Comparison of ENCODE assay signal across 18 cellular contexts in the genomic region with DNA sequence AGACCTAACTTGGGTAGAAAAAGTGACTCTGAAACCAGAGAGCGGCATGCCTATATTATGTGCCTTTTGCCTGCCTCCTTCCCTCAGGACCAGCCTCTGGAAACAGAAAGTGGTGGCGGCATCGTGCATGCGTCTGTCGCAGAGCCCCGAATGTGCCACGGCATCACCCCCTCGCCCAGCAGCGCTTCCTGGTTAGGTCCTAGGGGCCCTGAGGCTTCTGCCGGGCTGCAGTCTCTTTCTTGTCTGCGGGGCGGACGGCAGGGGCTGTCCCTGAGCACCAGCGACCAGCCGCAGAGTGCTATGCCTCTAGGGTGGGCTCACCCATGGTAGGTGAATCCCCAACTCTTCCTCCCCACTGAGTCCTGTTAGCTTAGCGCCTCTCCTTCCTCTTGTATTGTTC.
DNase-seq lines count a peak whose midpoint lies in the region; ATAC-seq lines count a peak whose summit lies in the region.
"Had no signal": no experiment of that assay in that cellular context is flagged by ENCODE, and none has a peak within 500 bp of the region (broad histone marks: within the 10 kb centered on the region; RNA-seq: fewer than 3 reads in every experiment).

No MANE protein-coding gene starts in this region.

- ATAC-seq in right cardiac atrium (peak in 1 of 2 donors; percentile 28), left ventricle myocardium superior (no peak), HG03342 (IDR thresholded peaks at IDR 0.05; ENCODE audit: unreplicated experiment) (no peak)
- peak; percentile 33 for ATAC-seq in activated naive CD8-positive, alpha-beta T cell treated with anti-CD3 and anti-CD28 coated beads, Interleukin-2, amount 50 U/mL, for 24 hours
- ATAC-seq: A549 had no signal

- intact Hi-C loops in right cardiac atrium (cut with DNase I) (no loop called here), left ventricle myocardium superior (cut with micrococcal nuclease) (no loop called here)

- no peaks in the 10 kb centered on the region for H3K27me3 ChIP-seq in right cardiac atrium (ENCODE audit: control insufficient read depth, insufficient read depth)
- H3K27me3 ChIP-seq: SJCRH30 had no signal

- no peaks in the 10 kb centered on the region for H3K27me3 Mint-ChIP-seq in activated naive CD8-positive, alpha-beta T cell treated with anti-CD3 and anti-CD28 coated beads, Interleukin-2, amount 50 U/mL, for 24 hours

- H3K4me3 ChIP-seq in right cardiac atrium (ENCODE audit: low read length): no peak overlapping the region
- H3K4me3 ChIP-seq: A549, PC-9, SJCRH30 had no signal

- H3K9me3 ChIP-seq in right cardiac atrium (ENCODE audit: control insufficient read depth, low read length): no peaks in the 10 kb centered on the region
- H3K9me3 ChIP-seq: A549, SJCRH30 had no signal

- no peak overlapping the region for H3K4me3 Mint-ChIP-seq in activated naive CD8-positive, alpha-beta T cell treated with anti-CD3 and anti-CD28 coated beads, Interleukin-2, amount 50 U/mL, for 24 hours

- WGBS in right cardiac atrium: 23% methylated on average over 16 of the region's 16 CpGs

- no peaks in the 10 kb centered on the region for H3K4me1 ChIP-seq in right cardiac atrium (ENCODE audit: control insufficient read depth, insufficient read depth, low read length)
- H3K4me1 ChIP-seq: A549, SJCRH30 had no signal

- DNase-seq in right cardiac atrium: peak in 2 of 3 donors; percentile 28 to 35
- no peak for DNase-seq in left ventricle myocardium superior
- no peak for DNase-seq in activated naive CD8-positive, alpha-beta T cell treated with anti-CD3 and anti-CD28 coated beads, Interleukin-2, amount 50 U/mL, for 24 hours
- peak; percentile 12 for DNase-seq in iPS-NIHi7 (ENCODE audit: extremely low spot score)
- no peak for DNase-seq in kidney glomerular epithelial cell (lab: John Stamatoyannopoulos, UW)
- no peak for DNase-seq in NCI-H82 (lab: John Stamatoyannopoulos, UW)
- DNase-seq: DND-41, GF-D8, MV-4-11, NCI-H1417 treated with DMSO at 0.1 percent for 48 hours, NCI-H2029, NCI-H510A, NCI-H774, PC-9, SJCRH30 had no signal

- no peaks in the 10 kb centered on the region for H3K36me3 Mint-ChIP-seq in activated naive CD8-positive, alpha-beta T cell treated with anti-CD3 and anti-CD28 coated beads, Interleukin-2, amount 50 U/mL, for 24 hours (ENCODE audit: low read depth)

- no peak overlapping the region for H3K27ac Mint-ChIP-seq in activated naive CD8-positive, alpha-beta T cell treated with anti-CD3 and anti-CD28 coated beads, Interleukin-2, amount 50 U/mL, for 24 hours

- H3K9me3 Mint-ChIP-seq in activated naive CD8-positive, alpha-beta T cell treated with anti-CD3 and anti-CD28 coated beads, Interleukin-2, amount 50 U/mL, for 24 hours: no peaks in the 10 kb centered on the region

- no peaks in the 10 kb centered on the region for H3K4me1 Mint-ChIP-seq in activated naive CD8-positive, alpha-beta T cell treated with anti-CD3 and anti-CD28 coated beads, Interleukin-2, amount 50 U/mL, for 24 hours

- H3K27ac ChIP-seq in right cardiac atrium (ENCODE audit: low read length): no peak overlapping the region
- H3K27ac ChIP-seq: A549, HL-60, PC-9, SJCRH30 had no signal

Comparison
In these comparisons a context has a peak if more than half of its experiments do, and no peak if none do; other contexts are left out.
1. DNase-seq: peak in right cardiac atrium (2 of 3) and iPS-NIHi7 (single experiment); none in left ventricle myocardium superior (single experiment), activated naive CD8-positive, alpha-beta T cell treated with anti-CD3 and anti-CD28 coated beads, Interleukin-2, amount 50 U/mL, for 24 hours (single experiment), kidney glomerular epithelial cell (single experiment) and NCI-H82 (single experiment).